16 cellular contexts compared by ENCODE assay signal in the genomic region with DNA sequence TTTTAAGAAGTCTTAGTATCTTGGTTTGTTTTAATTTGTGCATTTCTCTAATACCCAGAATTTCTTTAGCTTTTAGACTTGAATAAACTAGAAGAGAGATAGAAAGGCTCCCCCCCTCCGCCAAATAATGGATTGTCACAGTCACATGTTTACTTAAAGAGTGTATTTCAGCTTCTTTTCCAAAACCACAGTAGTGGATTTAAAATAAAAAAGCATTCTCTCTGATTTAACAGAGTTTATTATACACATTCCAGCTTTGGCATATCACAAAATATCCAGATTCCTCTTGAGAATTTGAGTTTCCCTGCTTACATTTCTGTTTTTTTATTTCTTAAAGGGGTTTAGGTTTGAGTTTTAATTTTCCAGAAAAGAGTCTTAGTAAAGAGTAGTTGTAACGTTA.
DNase-seq lines count a peak whose midpoint lies in the region; ATAC-seq and TF ChIP-seq lines count a peak whose summit lies in the region.
"Had no signal": no experiment of that assay in that cellular context is flagged by ENCODE, and none has a peak within 500 bp of the region (broad histone marks: within the 10 kb centered on the region; RNA-seq: fewer than 3 reads in every experiment).

No MANE protein-coding gene starts in this region.

- no peaks in the 10 kb centered on the region for H3K9me3 Mint-ChIP-seq in natural killer cell treated with Interleukin-12 subunit alpha and Interleukin-12 subunit beta and Interleukin-15 and Interleukin-18, amount 100 ng/mL, for 72 hours
- H3K9me3 Mint-ChIP-seq in natural killer cell = no peaks in the 10 kb centered on the region
- H3K9me3 Mint-ChIP-seq in activated T-helper 2 cell treated with anti-CD3 and anti-CD28 coated beads, Interferon-gamma antibody, Interleukin-2, Interleukin-4, amounts not matched to agents 10 μg/mL and 5 μg/mL and 100 μg/mL, durations not matched to agents 14 hours and 24 hours and 36 hours = no peaks in the 10 kb centered on the region
- peaks cover 5% of the 10 kb centered on the region for H3K9me3 Mint-ChIP-seq in type B pancreatic cell
- H3K9me3 Mint-ChIP-seq: CD8-positive, alpha-beta memory T cell had no signal

- H3K27me3 Mint-ChIP-seq in natural killer cell treated with Interleukin-12 subunit alpha and Interleukin-12 subunit beta and Interleukin-15 and Interleukin-18, amount 100 ng/mL, for 72 hours = no peaks in the 10 kb centered on the region
- H3K27me3 Mint-ChIP-seq in natural killer cell (ENCODE audit: low read depth in 2 of 2) (no peaks in the 10 kb centered on the region), type B pancreatic cell (peaks cover 6% of the 10 kb centered on the region)
- no peaks in the 10 kb centered on the region for H3K27me3 Mint-ChIP-seq in activated T-helper 2 cell treated with anti-CD3 and anti-CD28 coated beads, Interferon-gamma antibody, Interleukin-2, Interleukin-4, amounts not matched to agents 10 μg/mL and 5 μg/mL and 100 μg/mL, durations not matched to agents 14 hours and 24 hours and 36 hours (ENCODE audit: low read depth)
- H3K27me3 Mint-ChIP-seq: CD8-positive, alpha-beta memory T cell had no signal

- ATAC-seq in natural killer cell treated with Interleukin-12 subunit alpha and Interleukin-12 subunit beta and Interleukin-15 and Interleukin-18, amount 100 ng/mL, for 72 hours = no peak
- ATAC-seq in natural killer cell = no peak

- no peaks in the 10 kb centered on the region for H3K9me3 ChIP-seq in osteoblast (ENCODE audit: low read depth, low read length)
- H3K9me3 ChIP-seq: BLaER1, Caco-2 had no signal

- intact Hi-C loops in natural killer cell (cut with micrococcal nuclease) = no loop called here
- intact Hi-C loops in activated T-helper 2 cell treated with anti-CD3 and anti-CD28 coated beads, Interferon-gamma antibody, Interleukin-2, Interleukin-4, amounts not matched to agents 10 μg/mL and 5 μg/mL and 100 μg/mL, durations not matched to agents 14 hours and 24 hours and 36 hours (cut with micrococcal nuclease) = no loop called here

- no peak overlapping the region for H3K27ac ChIP-seq in osteoblast (ENCODE audit: low read depth, low read length)
- H3K27ac ChIP-seq: BLaER1, HL-60 had no signal

- H3K4me1 Mint-ChIP-seq in natural killer cell treated with Interleukin-12 subunit alpha and Interleukin-12 subunit beta and Interleukin-15 and Interleukin-18, amount 100 ng/mL, for 72 hours (ENCODE audit: low read depth in 2 of 2) = peaks cover 20 to 63% of the 10 kb centered on the region in 2 donors
- H3K4me1 Mint-ChIP-seq in natural killer cell = peaks cover 18 to 42% of the 10 kb centered on the region in 2 donors
- H3K4me1 Mint-ChIP-seq in activated T-helper 2 cell treated with anti-CD3 and anti-CD28 coated beads, Interferon-gamma antibody, Interleukin-2, Interleukin-4, amounts not matched to agents 10 μg/mL and 5 μg/mL and 100 μg/mL, durations not matched to agents 14 hours and 24 hours and 36 hours (ENCODE audit: low read depth) = peaks cover 82% of the 10 kb centered on the region
- peaks cover 17% of the 10 kb centered on the region for H3K4me1 Mint-ChIP-seq in type B pancreatic cell (ENCODE audit: unreplicated experiment)

- peak overlapping the region in 1 of 2 donors; percentile 37 for H3K27ac Mint-ChIP-seq in natural killer cell treated with Interleukin-12 subunit alpha and Interleukin-12 subunit beta and Interleukin-15 and Interleukin-18, amount 100 ng/mL, for 72 hours
- H3K27ac Mint-ChIP-seq in natural killer cell (no peak overlapping the region), type B pancreatic cell (no peak overlapping the region)
- H3K27ac Mint-ChIP-seq in activated T-helper 2 cell treated with anti-CD3 and anti-CD28 coated beads, Interferon-gamma antibody, Interleukin-2, Interleukin-4, amounts not matched to agents 10 μg/mL and 5 μg/mL and 100 μg/mL, durations not matched to agents 14 hours and 24 hours and 36 hours = peak overlapping the region; percentile 23

- peaks cover 12% of the 10 kb centered on the region for H3K36me3 Mint-ChIP-seq in natural killer cell treated with Interleukin-12 subunit alpha and Interleukin-12 subunit beta and Interleukin-15 and Interleukin-18, amount 100 ng/mL, for 72 hours
- H3K36me3 Mint-ChIP-seq in natural killer cell = no peaks in the 10 kb centered on the region
- H3K36me3 Mint-ChIP-seq in activated T-helper 2 cell treated with anti-CD3 and anti-CD28 coated beads, Interferon-gamma antibody, Interleukin-2, Interleukin-4, amounts not matched to agents 10 μg/mL and 5 μg/mL and 100 μg/mL, durations not matched to agents 14 hours and 24 hours and 36 hours (ENCODE audit: low read depth) = peaks cover 87% of the 10 kb centered on the region
- H3K36me3 Mint-ChIP-seq in type B pancreatic cell = no peaks in the 10 kb centered on the region

- TF ChIP-seq CTCF in natural killer cell (IDR thresholded peaks at IDR 0.05) (no peak), osteoblast (IDR thresholded peaks at IDR 0.05; ENCODE audit: extremely low read depth, low read depth, low read length) (no peak), type B pancreatic cell (conservative IDR thresholded peaks at IDR 0.05) (no peak)

- peaks cover 24% of the 10 kb centered on the region for H3K4me1 ChIP-seq in osteoblast (ENCODE audit: insufficient read depth, low read length)
- H3K4me1 ChIP-seq: Caco-2 had no signal

- no peak for DNase-seq in natural killer cell treated with Interleukin-12 subunit alpha and Interleukin-12 subunit beta and Interleukin-15 and Interleukin-18, amount 100 ng/mL, for 72 hours (ENCODE audit: low spot score)
- DNase-seq in natural killer cell (no peak), osteoblast (ENCODE audit: insufficient read length, low spot score, missing footprints) (no peak), type B pancreatic cell (ENCODE audit: extremely low spot score, unreplicated experiment) (no peak), midbrain (lab: John Stamatoyannopoulos, UW) (no peak)
- no peak for DNase-seq in activated T-helper 2 cell treated with anti-CD3 and anti-CD28 coated beads, Interferon-gamma antibody, Interleukin-2, Interleukin-4, amounts not matched to agents 10 μg/mL and 5 μg/mL and 100 μg/mL, durations not matched to agents 14 hours and 24 hours and 36 hours (ENCODE audit: low spot score)
- no peak for DNase-seq in stimulated activated CD4-positive, alpha-beta T cell treated with anti-CD3 and anti-CD28 coated beads, Interleukin-2, amount 100 ng/mL, for 48 hours
- DNase-seq: 8988T; AML-193; Caco-2; CD8-positive, alpha-beta memory T cell; DND-41; GF-D8; HCEC 1CT had no signal

- no peak overlapping the region for H2AFZ ChIP-seq in osteoblast (ENCODE audit: low read length)

- H4K20me1 ChIP-seq in osteoblast (ENCODE audit: insufficient read depth, low read length) = no peaks in the 10 kb centered on the region
- H4K20me1 ChIP-seq: BLaER1 had no signal

- peaks cover 24% of the 10 kb centered on the region for H3K36me3 ChIP-seq in osteoblast (ENCODE audit: insufficient read depth, low read length)
- H3K36me3 ChIP-seq: BLaER1 had no signal

- H3K79me2 ChIP-seq in osteoblast (ENCODE audit: insufficient read depth, low read length) = peaks cover 42% of the 10 kb centered on the region

- H3K4me3 ChIP-seq in osteoblast (ENCODE audit: insufficient read depth, low read length) = no peak overlapping the region
- H3K4me3 ChIP-seq: BLaER1 had no signal

- peak overlapping the region; percentile 1 for H3K4me3 Mint-ChIP-seq in natural killer cell treated with Interleukin-12 subunit alpha and Interleukin-12 subunit beta and Interleukin-15 and Interleukin-18, amount 100 ng/mL, for 72 hours
- H3K4me3 Mint-ChIP-seq in natural killer cell (no peak overlapping the region), type B pancreatic cell (no peak overlapping the region)
- H3K4me3 Mint-ChIP-seq in activated T-helper 2 cell treated with anti-CD3 and anti-CD28 coated beads, Interferon-gamma antibody, Interleukin-2, Interleukin-4, amounts not matched to agents 10 μg/mL and 5 μg/mL and 100 μg/mL, durations not matched to agents 14 hours and 24 hours and 36 hours (ENCODE audit: low read depth) = no peak overlapping the region
- H3K4me3 Mint-ChIP-seq: CD8-positive, alpha-beta memory T cell had no signal

- H3K4me2 ChIP-seq in osteoblast (ENCODE audit: insufficient read depth, low read length) = peak overlapping the region; percentile 41
- H3K4me2 ChIP-seq: BLaER1 had no signal

- H3K27me3 ChIP-seq in osteoblast (ENCODE audit: insufficient read depth, low read length) = no peaks in the 10 kb centered on the region
- H3K27me3 ChIP-seq: BLaER1 had no signal
